In the genomic region with DNA sequence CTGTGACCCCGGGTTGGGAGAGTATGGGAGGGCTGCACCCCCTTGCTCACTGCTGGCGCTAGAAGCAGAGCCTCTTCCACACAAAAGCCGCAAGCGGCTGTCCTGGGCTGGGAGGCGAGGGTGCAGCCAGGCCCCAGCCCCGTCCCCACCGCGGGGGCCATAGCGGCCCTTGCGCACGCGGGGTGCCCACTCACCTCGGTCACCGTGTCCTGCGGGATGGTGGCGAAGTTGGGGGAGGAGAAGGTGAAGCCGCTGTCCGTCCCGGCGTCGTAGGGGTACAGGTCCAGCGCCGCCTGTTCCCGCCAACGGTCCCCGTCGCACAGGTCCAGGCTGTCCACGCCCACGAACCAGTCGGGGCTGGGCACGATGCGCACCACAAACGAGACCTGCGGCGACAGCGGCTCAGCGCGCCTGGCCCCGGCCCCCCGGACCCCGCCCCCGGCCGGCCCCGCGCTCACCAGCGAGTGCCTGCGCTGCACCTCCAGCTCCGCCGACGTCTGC, we compare ENCODE assay signal across 1 cellular context.
A peak's percentile ranks its signal among the peaks of the same experiment; 100 is the strongest.
TF ChIP-seq lines count a peak whose summit lies in the region.

No MANE protein-coding gene starts in this region.

TF ChIP-seq in K562, 482 proteins besides CTCF, POLR2A, EP300 and RAD21:
- TF ChIP-seq, protein P1, sequence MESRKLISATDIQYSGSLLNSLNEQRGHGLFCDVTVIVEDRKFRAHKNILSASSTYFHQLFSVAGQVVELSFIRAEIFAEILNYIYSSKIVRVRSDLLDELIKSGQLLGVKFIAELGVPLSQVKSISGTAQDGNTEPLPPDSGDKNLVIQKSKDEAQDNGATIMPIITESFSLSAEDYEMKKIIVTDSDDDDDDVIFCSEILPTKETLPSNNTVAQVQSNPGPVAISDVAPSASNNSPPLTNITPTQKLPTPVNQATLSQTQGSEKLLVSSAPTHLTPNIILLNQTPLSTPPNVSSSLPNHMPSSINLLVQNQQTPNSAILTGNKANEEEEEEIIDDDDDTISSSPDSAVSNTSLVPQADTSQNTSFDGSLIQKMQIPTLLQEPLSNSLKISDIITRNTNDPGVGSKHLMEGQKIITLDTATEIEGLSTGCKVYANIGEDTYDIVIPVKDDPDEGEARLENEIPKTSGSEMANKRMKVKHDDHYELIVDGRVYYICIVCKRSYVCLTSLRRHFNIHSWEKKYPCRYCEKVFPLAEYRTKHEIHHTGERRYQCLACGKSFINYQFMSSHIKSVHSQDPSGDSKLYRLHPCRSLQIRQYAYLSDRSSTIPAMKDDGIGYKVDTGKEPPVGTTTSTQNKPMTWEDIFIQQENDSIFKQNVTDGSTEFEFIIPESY (CRISPR knock-in tag; IDR thresholded peaks at IDR 0.05) = peak; percentile 85
- TF ChIP-seq KDM2B (CRISPR knock-in tag; IDR thresholded peaks at IDR 0.05) = no peak
- TF ChIP-seq ZNF431 (CRISPR knock-in tag; IDR thresholded peaks at IDR 0.05) = no peak
